In genomic region chrX:120015145-120016067, GRCh38 we compare ENCODE assay signal across 8 cellular contexts.
A peak's percentile ranks its signal among the peaks of the same experiment; 100 is the strongest.
DNase-seq lines count a peak whose midpoint lies in the region; ATAC-seq and TF ChIP-seq lines count a peak whose summit lies in the region.

No MANE protein-coding gene starts in this region.

- peaks cover 48% of the 10 kb centered on the region for H3K27me3 ChIP-seq in neural cell (ENCODE audit: insufficient read depth, low read depth, low read length)

- TF ChIP-seq EP300 in neural cell (conservative IDR thresholded peaks at IDR 0.05; ENCODE audit: poor library complexity, severe bottlenecking), result no peak

- no peaks in the 10 kb centered on the region for H3K36me3 ChIP-seq in neural cell (ENCODE audit: insufficient read depth, low read length)

- H3K4me3 ChIP-seq in epithelial cell of proximal tubule (ENCODE audit: low read depth, low read length), result peak overlapping the region; percentile 46
- H3K4me3 ChIP-seq in neural cell (ENCODE audit: low read length), result peak overlapping the region; percentile 62

- no peaks in the 10 kb centered on the region for H3K79me2 ChIP-seq in neural cell (replicated peaks; ENCODE audit: insufficient read depth, low read length)

- DNase-seq in Caki2 (ENCODE audit: low read depth), result peak; percentile 26
- peak; percentile 6 for DNase-seq in NCI-H510A (lab: John Stamatoyannopoulos, UW)
- no peak for DNase-seq in epithelial cell of proximal tubule (ENCODE audit: low read depth)
- no peak for DNase-seq in RKO (ENCODE audit: low spot score)
- no peak for DNase-seq in HT-29 (ENCODE audit: low spot score)

- H4K20me1 ChIP-seq in neural cell (ENCODE audit: insufficient read depth), result no peaks in the 10 kb centered on the region

- TF ChIP-seq CTCF in epithelial cell of proximal tubule (conservative IDR thresholded peaks at IDR 0.05; ENCODE audit: low read depth, low read length), result no peak
- no peak for TF ChIP-seq CTCF in neural cell (IDR thresholded peaks at IDR 0.05; ENCODE audit: poor library complexity, severe bottlenecking)

- no peak overlapping the region for H3K27ac ChIP-seq in neural cell (ENCODE audit: low read length)

- no peak overlapping the region for H2AFZ ChIP-seq in neural cell (ENCODE audit: low read depth, low read length)

- H3K4me2 ChIP-seq in neural cell (ENCODE audit: low read length), result peak overlapping the region; percentile 19

- no peak overlapping the region for H3K9ac ChIP-seq in neural cell (ENCODE audit: low read length)

- in situ Hi-C loops in Caki2 (cut with HindIII; ENCODE audit: low pct_unique_long_range_greater_than_20kb, low sequenced_read_pairs), result no loop called here

- no peak for TF ChIP-seq RAD21 in neural cell (conservative IDR thresholded peaks at IDR 0.05)

- no peaks in the 10 kb centered on the region for H3K9me3 ChIP-seq in neural cell (ENCODE audit: low read length)

- H3F3A ChIP-seq in neural cell (ENCODE audit: insufficient read depth, low read length, poor library complexity, severe bottlenecking), result no peaks in the 10 kb centered on the region

- no peaks in the 10 kb centered on the region for H3K9me2 ChIP-seq in neural cell (ENCODE audit: insufficient read depth, low read length)

- ATAC-seq in GM18909 (IDR thresholded peaks at IDR 0.05; ENCODE audit: poor library complexity, unreplicated experiment) (no peak), HG02970 (IDR thresholded peaks at IDR 0.05; ENCODE audit: low FRiP score, unreplicated experiment) (no peak)

TF ChIP-seq in neural cell, 6 proteins besides CTCF, POLR2A, EP300 and RAD21:
- TF ChIP-seq REST (IDR thresholded peaks at IDR 0.05; ENCODE audit: borderline replicate concordance) (no peak), MXI1 (conservative IDR thresholded peaks at IDR 0.05; ENCODE audit: poor library complexity, severe bottlenecking) (no peak), EZH2 (IDR thresholded peaks at IDR 0.05; ENCODE audit: borderline replicate concordance, insufficient read depth, low read length, poor library complexity, severe bottlenecking) (no peak), POLR2AphosphoS5 (IDR thresholded peaks at IDR 0.05) (no peak), SMC3 (conservative IDR thresholded peaks at IDR 0.05; ENCODE audit: poor library complexity) (no peak), TAF1 (IDR thresholded peaks at IDR 0.05; ENCODE audit: low read depth) (no peak)
TF ChIP-seq in neural cell: peak in this region for 0.

Comparison
In these comparisons a context has a peak if more than half of its experiments do, and no peak if none do; other contexts are left out.
1. DNase-seq: peak in Caki2 (single experiment) and NCI-H510A (single experiment); none in epithelial cell of proximal tubule (single experiment), RKO (single experiment) and HT-29 (single experiment).